In genomic region chr7:102433319-102434038, GRCh38 we compare ENCODE assay signal across 8 cellular contexts. TPM values are rescaled to one million over a fixed set of nuclear protein-coding genes. Genes with fewer than 3 reads are reported as not detected.
DNase-seq lines count a peak whose midpoint lies in the region; ATAC-seq and TF ChIP-seq lines count a peak whose summit lies in the region.

Gene ORAI2 (plus strand): TSS chr7:102433575. CDS start chr7:102438957, 5,382 bp downstream.

- peak in 1 of 4 experiments; percentile 12 for TF ChIP-seq CTCF in uterus (IDR thresholded peaks at IDR 0.05)

- H3K4me3 ChIP-seq in right cardiac atrium (ENCODE audit: low read length) (peak within 1 kb of the TSS; percentile 89), uterus (peak within 1 kb of the TSS; percentile 48 to 92)

- intact Hi-C loops in right cardiac atrium (cut with DNase I) (no loop called here), uterus (cut with DNase I; ENCODE audit: low total_unique reads) (no loop called here)

- H3K27me3 ChIP-seq in right cardiac atrium (ENCODE audit: control insufficient read depth, insufficient read depth) (no peaks in the 10 kb centered on the region), uterus (no peaks in the 10 kb centered on the region)

- peak in 1 of 2 donors; percentile 43 for TF ChIP-seq POLR2A in uterus (IDR thresholded peaks at IDR 0.05)

- no peaks in the 10 kb centered on the region for H3K9me3 ChIP-seq in right cardiac atrium (ENCODE audit: control insufficient read depth, low read length)
- H3K9me3 ChIP-seq in uterus = no peaks in the 10 kb centered on the region

- WGBS in right cardiac atrium = under 1% methylated on average over 83 of the region's 83 CpGs

- DNase-seq in DMS79 (lab: John Stamatoyannopoulos, UW) = peak; percentile 33
- DNase-seq in LHCN-M2 (ENCODE audit: low read depth) = peak; percentile 53
- DNase-seq in T-helper 2 cell = peak; percentile 75 to 88 (median 81)
- DNase-seq in amygdala (lab: John Stamatoyannopoulos, UW) = peak in 51 of 56 donors; percentile 9 to 87 (median 61)
- DNase-seq in right cardiac atrium = peak; percentile 84 to 94 (median 92)
- DNase-seq in putamen (ENCODE audit: low spot score) = peak; percentile 76
- peak; percentile 76 to 85 for DNase-seq in uterus

- H3K4me1 ChIP-seq in right cardiac atrium (ENCODE audit: control insufficient read depth, insufficient read depth, low read length) = peaks cover 2% of the 10 kb centered on the region
- no peaks in the 10 kb centered on the region for H3K4me1 ChIP-seq in uterus

- no peak within 1 kb of the TSS for H3K27ac ChIP-seq in right cardiac atrium (ENCODE audit: low read length)
- H3K27ac ChIP-seq in uterus = peak within 1 kb of the TSS; percentile 77 to 81

- ATAC-seq in GM21529 (IDR thresholded peaks at IDR 0.05; ENCODE audit: unreplicated experiment) (peak; percentile 54), right cardiac atrium (peak; percentile 84 to 85)

- no peaks in the 10 kb centered on the region for H3K36me3 ChIP-seq in uterus

RNA-seq across cellular contexts. Expression of gene ORAI2, which starts in this region (rescaled TPM):
- 69.7 and 86.8 TPM in 2 replicates for total RNA-seq in LHCN-M2 (2014; rRNA removed)
- 58.9 TPM for polyA plus RNA-seq in LHCN-M2 (2012)
- total RNA-seq in right cardiac atrium = 1 to 10 TPM; 3.6 to 7.4 (median 4.8) TPM
- 2.9 TPM for polyA plus RNA-seq in right cardiac atrium
- total RNA-seq in uterus = 10 to 100 TPM; 15.6 to 48.9 (median 39.0) TPM

Comparison
In these comparisons a context has a peak if more than half of its experiments do, and no peak if none do; other contexts are left out.
1. DNase-seq: peak in every context shown above with its lines; median percentile 92 in right cardiac atrium; 81 in T-helper 2 cell; 80 in uterus; 76 in putamen; 61 in amygdala; 53 in LHCN-M2; 33 in DMS79.